Comparison of ENCODE assay signal across 10 cellular contexts in the genomic region with DNA sequence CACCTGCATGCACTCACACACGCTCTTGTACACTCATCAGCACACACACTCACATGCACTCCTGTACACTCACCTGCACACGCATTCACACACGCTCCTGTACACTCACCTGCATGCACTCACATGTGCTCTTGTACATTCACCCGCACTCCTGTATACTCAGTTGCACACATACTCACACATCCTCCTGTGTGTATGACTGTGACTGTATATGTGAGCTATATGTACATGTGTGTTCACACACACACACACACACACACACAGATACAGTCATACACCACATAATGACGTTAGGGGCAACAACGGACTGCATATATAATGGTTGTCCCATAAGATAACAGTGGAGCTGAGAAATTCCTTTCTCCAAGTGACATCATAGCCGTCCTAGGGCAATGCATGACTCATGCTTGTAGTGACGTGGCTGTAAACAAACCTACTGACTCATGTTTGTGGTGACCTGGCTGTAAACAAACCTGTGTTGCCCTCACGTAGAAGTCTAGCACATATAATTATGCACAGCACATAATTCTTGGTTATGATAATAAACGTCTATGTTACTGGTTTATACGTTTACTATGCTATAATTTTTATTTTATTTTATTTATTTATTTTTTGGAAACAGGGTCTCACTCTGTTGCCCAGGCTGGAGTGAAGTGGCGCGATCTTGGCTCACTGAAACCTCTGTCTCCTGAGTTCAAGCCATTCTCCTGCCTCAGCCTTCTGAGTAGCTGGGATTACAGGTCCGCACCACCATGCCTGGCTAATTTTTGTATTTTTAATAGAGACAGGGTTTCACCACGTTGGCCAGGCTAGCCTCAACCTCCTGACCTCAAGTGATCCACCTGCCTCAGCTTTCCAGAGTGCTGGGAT. TPM values are rescaled to one million over a fixed set of nuclear protein-coding genes. Genes with fewer than 3 reads are reported as not detected.
A peak's percentile ranks its signal among the peaks of the same experiment; 100 is the strongest.
DNase-seq lines count a peak whose midpoint lies in the region; ATAC-seq, FAIRE-seq and TF ChIP-seq lines count a peak whose summit lies in the region.
"Had no signal": no experiment of that assay in that cellular context is flagged by ENCODE, and none has a peak within 500 bp of the region (broad histone marks: within the 10 kb centered on the region; RNA-seq: fewer than 3 reads in every experiment).

No MANE protein-coding gene starts in this region.

- peak; percentile 82 for ATAC-seq in K562
- ATAC-seq in HepG2: peak; percentile 40
- ATAC-seq in GM19463 (IDR thresholded peaks at IDR 0.05; ENCODE audit: unreplicated experiment): no peak
- ATAC-seq in HG02623 (IDR thresholded peaks at IDR 0.05; ENCODE audit: unreplicated experiment): no peak

- TF ChIP-seq EP300 in K562 (IDR thresholded peaks at IDR 0.05; ENCODE audit: low read length) (no peak; the same call in 1 of the 2 replicates), HepG2 (IDR thresholded peaks at IDR 0.05; ENCODE audit: low read depth in 2 of 2, low read length in 2 of 2) (peak in 1 of 2 experiments; percentile 56; a peak in 1 of 4 replicates), HepG2 (CRISPR knock-in tag; IDR thresholded peaks at IDR 0.05; ENCODE audit: borderline replicate concordance) (no peak)

- CTCF ChIA-PET in K562 (lab: Yijun Ruan, JAX; ENCODE audit: low intra/inter-chr PET ratio) (no interaction called here), HepG2 (lab: Yijun Ruan, JAX; ENCODE audit: low intra/inter-chr PET ratio, low total read pairs) (no interaction called here)

- H3K27me3 ChIP-seq in K562 (ENCODE audit: control insufficient read depth in 2 of 2, insufficient read depth in 2 of 2, low read length in 2 of 2): peaks cover 37 to 65% of the 10 kb centered on the region in 2 experiments
- peaks cover 13 to 46% of the 10 kb centered on the region in 2 experiments; a peak in 4 of 5 replicates for H3K27me3 ChIP-seq in HepG2 (ENCODE audit: control insufficient read depth in 1 of 2, insufficient read depth in 2 of 2, low read length in 2 of 2)

- H3K36me3 ChIP-seq in K562 (ENCODE audit: control insufficient read depth, insufficient read depth, low read length): no peaks in the 10 kb centered on the region
- H3K36me3 ChIP-seq in HepG2 (replicated peaks in 1 of 2; ENCODE audit: control insufficient read depth in 1 of 2, insufficient read depth in 2 of 2, low read length in 2 of 2): no peaks in the 10 kb centered on the region
- H3K36me3 ChIP-seq: stomach had no signal

- TF ChIP-seq POLR2A in K562 (conservative IDR thresholded peaks at IDR 0.05) (no peak), HepG2 (IDR thresholded peaks at IDR 0.05; ENCODE audit: insufficient read depth in 1 of 2, low read depth in 2 of 2, low read length in 2 of 2) (no peak)

- H3K9me3 ChIP-seq in K562 (replicated peaks; ENCODE audit: control insufficient read depth, insufficient read depth, low read depth, low read length) (no peaks in the 10 kb centered on the region), HepG2 (ENCODE audit: low read length) (no peaks in the 10 kb centered on the region)
- H3K9me3 ChIP-seq: stomach had no signal

- WGBS in K562 (ENCODE audit: insufficient coverage, low coverage, missing lambda C conversion rate): 10% methylated on average over 15 of the region's 15 CpGs
- WGBS in HepG2 (ENCODE audit: low lambda C conversion rate): 37% methylated on average over 15 of the region's 15 CpGs

- intact Hi-C loops in K562 (cut with micrococcal nuclease) (no loop called here), HepG2 (cut with micrococcal nuclease; ENCODE audit: unreplicated experiment) (no loop called here)

- H2AFZ ChIP-seq in K562 (ENCODE audit: low read depth, low read length): no peak overlapping the region
- no peak overlapping the region for H2AFZ ChIP-seq in HepG2 (ENCODE audit: low read length)

- H3K4me1 ChIP-seq in K562 (replicated peaks in 1 of 2; ENCODE audit: control insufficient read depth in 2 of 2, insufficient read depth in 2 of 2, low read length in 2 of 2): peaks cover 3 to 7% of the 10 kb centered on the region in 2 experiments; a peak in 4 of 5 replicates
- H3K4me1 ChIP-seq in HepG2 (ENCODE audit: insufficient read depth, low read length): peaks cover 10% of the 10 kb centered on the region
- H3K4me1 ChIP-seq: stomach had no signal

- TF ChIP-seq RAD21 in K562 (CRISPR knock-in tag; conservative IDR thresholded peaks at IDR 0.05 in 1 of 2, IDR thresholded peaks at IDR 0.05 in 1 of 2) (no peak), HepG2 (CRISPR knock-in tag; IDR thresholded peaks at IDR 0.05) (no peak)

- H3K4me3 ChIP-seq in LNCaP clone FGC (ENCODE audit: low read depth, low read length) (no peak overlapping the region), K562 (no peak overlapping the region), HepG2 (replicated peaks in 1 of 3; ENCODE audit: insufficient read depth in 1 of 3, low read depth in 2 of 3, low read length in 3 of 3) (no peak overlapping the region)
- H3K4me3 ChIP-seq: stomach had no signal

- POLR2A ChIA-PET in K562 (lab: Yijun Ruan, JAX) (interaction anchor here (1.2 to 2.8 kb wide), 2 partner anchors 22 to 53 kb away, joined by 3 to 14 read pairs; partner anchors contain the start of gene TAF4), HepG2 (lab: Yijun Ruan, JAX) (interaction anchor here (0.6 to 3.9 kb wide), 4 partner anchors 21 to 36 kb away, joined by 4 to 36 read pairs (median 6); partner anchors contain the start of gene TAF4)

- no peaks in the 10 kb centered on the region for H3K79me2 ChIP-seq in K562 (ENCODE audit: control insufficient read depth, insufficient read depth, low read length)
- H3K79me2 ChIP-seq in HepG2 (ENCODE audit: insufficient read depth, low read length): no peaks in the 10 kb centered on the region

- FAIRE-seq in K562 (lab: Jason Lieb, UNC): peak; percentile 91
- FAIRE-seq in HepG2 (lab: Jason Lieb, UNC): peak; percentile 43
- no peak for FAIRE-seq in frontal cortex (lab: Jason Lieb, UNC)

- H4K20me1 ChIP-seq in K562 (replicated peaks; ENCODE audit: control insufficient read depth, insufficient read depth, low read length) (no peaks in the 10 kb centered on the region), HepG2 (ENCODE audit: insufficient read depth, low read length) (no peaks in the 10 kb centered on the region)

- in situ Hi-C loops in Caki2 (cut with HindIII; ENCODE audit: low pct_unique_long_range_greater_than_20kb, low sequenced_read_pairs) (no loop called here), K562 (cut with MboI) (no loop called here), HepG2 (cut with HindIII; ENCODE audit: extremely low pct_ligation_motif_present, low pct_unique_long_range_greater_than_20kb) (no loop called here)

- peak; percentile 68 for DNase-seq in Caki2 (ENCODE audit: low read depth)
- peak; percentile 76 for DNase-seq in LNCaP clone FGC (ENCODE audit: low read depth)
- DNase-seq in K562 (ENCODE audit: extremely low read depth in 1 of 4, low spot score in 3 of 4): peak; percentile 61 to 73 (median 70)
- DNase-seq in HepG2 (ENCODE audit: low spot score): peak; percentile 80
- no peak for DNase-seq in frontal cortex (ENCODE audit: low spot score in 2 of 2)
- no peak for DNase-seq in hippocampal formation (lab: John Stamatoyannopoulos, UW)
- DNase-seq: NCI-H510A, stomach had no signal

- H3K9me1 ChIP-seq in K562 (ENCODE audit: control insufficient read depth, insufficient read depth, low read length): no peaks in the 10 kb centered on the region

- H3K27ac ChIP-seq in K562 (ENCODE audit: extremely low read depth, low read depth, low read length) (no peak overlapping the region; the same call in 2 of the 3 replicates), HepG2 (ENCODE audit: extremely low read length, insufficient read depth, low read length) (no peak overlapping the region)
- H3K27ac ChIP-seq: stomach had no signal

- H3K4me2 ChIP-seq in K562 (ENCODE audit: insufficient read depth, low read length) (peak overlapping the region; percentile 71), HepG2 (ENCODE audit: low read depth, low read length) (no peak overlapping the region)

- H3K9ac ChIP-seq in K562 (ENCODE audit: insufficient read depth in 1 of 2, low read depth in 2 of 2, low read length in 2 of 2): no peak overlapping the region
- no peak overlapping the region for H3K9ac ChIP-seq in HepG2 (ENCODE audit: insufficient read depth, low read depth, low read length)

- BruUV-seq in K562 (replicated peaks; lab: Mats Ljungman, UMichigan) (no TSS peak), HepG2 (replicated peaks; lab: Mats Ljungman, UMichigan) (no TSS peak)

- TF ChIP-seq CTCF in LNCaP clone FGC (IDR thresholded peaks at IDR 0.05; ENCODE audit: control insufficient read depth, extremely low read depth, insufficient read depth) (no peak), K562 (IDR thresholded peaks at IDR 0.05 in 2 of 3, conservative IDR thresholded peaks at IDR 0.05 in 1 of 3; ENCODE audit: insufficient read depth in 2 of 3, low read depth in 1 of 3, low read length in 3 of 3) (no peak), HepG2 (CRISPR knock-in tag; IDR thresholded peaks at IDR 0.05) (no peak)

RNA-seq across cellular contexts. Expression of gene TAF4, which starts 22.8 kb away (rescaled TPM):
- 3.7 and 6.0 TPM in 2 replicates for total RNA-seq in Caki2 (2014; rRNA removed; shearing (Covaris generic); ENCODE audit: low replicate concordance)
- 55.2 and 60.4 TPM in 2 replicates for total RNA-seq in K562 (2011; cell fraction: chromatin; rRNA removed; ENCODE audit: low replicate concordance)
- total RNA-seq in K562 (2011; cell fraction: nucleolus; rRNA removed): 24.2 and 29.5 TPM in 2 replicates
- 37.6 and 39.3 TPM in 2 replicates for total RNA-seq in K562 (2011; cell fraction: nucleoplasm; rRNA removed)
- total RNA-seq in K562 (2014; rRNA removed): 5.3 and 6.7 TPM in 2 replicates
- total RNA-seq in K562 (2014; rRNA removed; fragmentation: Illumina TruSeq; extraction: Trizol): 5.7 and 7.1 TPM in 2 replicates
- total RNA-seq in K562 (2015; rRNA removed; fragmentation: Illumina TruSeq; extraction: Trizol): 5.6 and 7.8 TPM in 2 replicates
- 20.4 and 28.3 TPM in 2 replicates for total RNA-seq in K562 (2021)
- polyA plus RNA-seq in K562 (2011; rRNA removed): 3.6 and 3.9 TPM in 2 replicates
- 3.1 and 9.7 TPM in 2 replicates for polyA plus RNA-seq in K562 (2011; cell fraction: cytosol; rRNA removed)
- polyA plus RNA-seq in K562 (2011; cell fraction: nucleus; rRNA removed): 7.7 and 13.2 TPM in 2 replicates
- polyA plus RNA-seq in K562 (2012): 10.2 and 14.4 TPM in 2 replicates
- 12.4 and 14.6 TPM in 2 replicates for polyA plus RNA-seq in K562 (2014; fragmentation: Illumina TruSeq; extraction: Trizol)
- under 1 TPM; 0.44 to 0.48 TPM for polyA plus RNA-seq in K562 (2014; fragmentation: Nextera tagmentation; extraction: Ambion mirVana)
- 11.5 and 11.6 TPM in 2 replicates for polyA plus RNA-seq in K562 (2014; rRNA removed)
- 5.4 and 5.6 TPM in 2 replicates for polyA minus RNA-seq in K562 (2011; rRNA and poly(A)+ RNA removed)
- polyA minus RNA-seq in K562 (2011; cell fraction: cytosol; rRNA and poly(A)+ RNA removed): 16.1 and 22.1 TPM in 2 replicates
- polyA minus RNA-seq in K562 (2011; cell fraction: nucleus; rRNA and poly(A)+ RNA removed): 6.1 and 8.2 TPM in 2 replicates
- total RNA-seq in HepG2 (2016; rRNA removed; fragmentation: Illumina TruSeq; extraction: Trizol): 12.0 and 12.2 TPM in 2 replicates
- total RNA-seq in HepG2 (2016; cell fraction: cytosol; rRNA removed; fragmentation: Illumina TruSeq; extraction: Trizol; ENCODE audit: low read depth): 13.2 and 13.9 TPM in 2 replicates
- total RNA-seq in HepG2 (2016; cell fraction: insoluble cytoplasmic fraction; rRNA removed; fragmentation: Illumina TruSeq; extraction: Trizol): 10.5 and 10.7 TPM in 2 replicates
- total RNA-seq in HepG2 (2016; cell fraction: membrane; rRNA removed; fragmentation: Illumina TruSeq; extraction: Trizol): 14.0 and 18.0 TPM in 2 replicates
- 14.1 and 16.1 TPM in 2 replicates for total RNA-seq in HepG2 (2016; cell fraction: nucleus; rRNA removed; fragmentation: Illumina TruSeq; extraction: Trizol)
- polyA plus RNA-seq in HepG2 (2011; rRNA removed): 5.9 and 6.6 TPM in 2 replicates
- 5.5 and 6.6 TPM in 2 replicates for polyA plus RNA-seq in HepG2 (2011; cell fraction: cytosol; rRNA removed)
- polyA plus RNA-seq in HepG2 (2011; cell fraction: nucleus; rRNA removed): 27.0 and 32.1 TPM in 2 replicates
- polyA plus RNA-seq in HepG2 (2012): 18.4 and 21.6 TPM in 2 replicates
- polyA plus RNA-seq in HepG2 (2016; cell fraction: cytosol; fragmentation: Illumina TruSeq; extraction: Trizol; ENCODE audit: low read depth): 2.0 and 2.2 TPM in 2 replicates
- polyA plus RNA-seq in HepG2 (2016; cell fraction: insoluble cytoplasmic fraction; fragmentation: Illumina TruSeq; extraction: Trizol; ENCODE audit: low read depth): 19.2 and 31.8 TPM in 2 replicates
- 8.0 and 10.2 TPM in 2 replicates for polyA plus RNA-seq in HepG2 (2016; cell fraction: membrane; fragmentation: Illumina TruSeq; extraction: Trizol; ENCODE audit: low read depth)
- 44.2 and 48.9 TPM in 2 replicates for polyA plus RNA-seq in HepG2 (2016; cell fraction: nucleus; fragmentation: Illumina TruSeq; extraction: Trizol; ENCODE audit: insufficient read depth, low read depth)
- 9.9 and 36.8 TPM in 2 replicates for polyA minus RNA-seq in HepG2 (2011; rRNA and poly(A)+ RNA removed; ENCODE audit: low replicate concordance)
- 21.1 and 21.8 TPM in 2 replicates for polyA minus RNA-seq in HepG2 (2011; cell fraction: cytosol; rRNA and poly(A)+ RNA removed)
- 21.1 and 25.4 TPM in 2 replicates for polyA minus RNA-seq in HepG2 (2011; cell fraction: nucleus; rRNA and poly(A)+ RNA removed)
- total RNA-seq in frontal cortex: 6.5 TPM

RNA-seq across cellular contexts. Expression of gene LSM14B, which starts 33.8 kb away (rescaled TPM):
- 57.4 and 65.1 TPM in 2 replicates for total RNA-seq in Caki2 (2014; rRNA removed; shearing (Covaris generic); ENCODE audit: low replicate concordance)
- total RNA-seq in K562 (2011; cell fraction: chromatin; rRNA removed; ENCODE audit: low replicate concordance): 47.0 and 71.4 TPM in 2 replicates
- total RNA-seq in K562 (2011; cell fraction: nucleolus; rRNA removed): 35.4 and 42.2 TPM in 2 replicates
- 57.3 and 73.7 TPM in 2 replicates for total RNA-seq in K562 (2011; cell fraction: nucleoplasm; rRNA removed)
- total RNA-seq in K562 (2014; rRNA removed): 20.2 and 24.8 TPM in 2 replicates
- total RNA-seq in K562 (2014; rRNA removed; fragmentation: Illumina TruSeq; extraction: Trizol): 12.8 and 13.1 TPM in 2 replicates
- total RNA-seq in K562 (2015; rRNA removed; fragmentation: Illumina TruSeq; extraction: Trizol): 21.2 and 21.8 TPM in 2 replicates
- 32.7 and 36.0 TPM in 2 replicates for total RNA-seq in K562 (2021)
- polyA plus RNA-seq in K562 (2011; rRNA removed): 22.6 and 25.8 TPM in 2 replicates
- polyA plus RNA-seq in K562 (2011; cell fraction: cytosol; rRNA removed): 19.5 and 43.4 TPM in 2 replicates
- polyA plus RNA-seq in K562 (2011; cell fraction: nucleus; rRNA removed): 40.4 and 59.2 TPM in 2 replicates
- polyA plus RNA-seq in K562 (2012): 25.9 and 36.4 TPM in 2 replicates
- polyA plus RNA-seq in K562 (2014; fragmentation: Illumina TruSeq; extraction: Trizol): 19.5 and 25.0 TPM in 2 replicates
- under 1 TPM; 0.66 to 0.83 TPM for polyA plus RNA-seq in K562 (2014; fragmentation: Nextera tagmentation; extraction: Ambion mirVana)
- polyA plus RNA-seq in K562 (2014; rRNA removed): 26.5 and 27.8 TPM in 2 replicates
- 16.3 and 20.9 TPM in 2 replicates for polyA minus RNA-seq in K562 (2011; rRNA and poly(A)+ RNA removed)
- 13.7 and 20.2 TPM in 2 replicates for polyA minus RNA-seq in K562 (2011; cell fraction: cytosol; rRNA and poly(A)+ RNA removed)
- 14.7 and 21.3 TPM in 2 replicates for polyA minus RNA-seq in K562 (2011; cell fraction: nucleus; rRNA and poly(A)+ RNA removed)
- 77.7 and 79.2 TPM in 2 replicates for total RNA-seq in HepG2 (2016; rRNA removed; fragmentation: Illumina TruSeq; extraction: Trizol)
- total RNA-seq in HepG2 (2016; cell fraction: cytosol; rRNA removed; fragmentation: Illumina TruSeq; extraction: Trizol; ENCODE audit: low read depth): 24.5 and 25.5 TPM in 2 replicates
- 67.6 and 79.5 TPM in 2 replicates for total RNA-seq in HepG2 (2016; cell fraction: insoluble cytoplasmic fraction; rRNA removed; fragmentation: Illumina TruSeq; extraction: Trizol)
- 64.7 and 64.9 TPM in 2 replicates for total RNA-seq in HepG2 (2016; cell fraction: membrane; rRNA removed; fragmentation: Illumina TruSeq; extraction: Trizol)
- total RNA-seq in HepG2 (2016; cell fraction: nucleus; rRNA removed; fragmentation: Illumina TruSeq; extraction: Trizol): 45.7 and 51.1 TPM in 2 replicates
- 43.3 and 50.4 TPM in 2 replicates for polyA plus RNA-seq in HepG2 (2011; rRNA removed)
- 24.6 and 38.4 TPM in 2 replicates for polyA plus RNA-seq in HepG2 (2011; cell fraction: cytosol; rRNA removed)
- 68.1 and 80.1 TPM in 2 replicates for polyA plus RNA-seq in HepG2 (2011; cell fraction: nucleus; rRNA removed)
- 35.5 and 43.9 TPM in 2 replicates for polyA plus RNA-seq in HepG2 (2012)
- polyA plus RNA-seq in HepG2 (2016; cell fraction: cytosol; fragmentation: Illumina TruSeq; extraction: Trizol; ENCODE audit: low read depth): 15.6 and 19.3 TPM in 2 replicates
- polyA plus RNA-seq in HepG2 (2016; cell fraction: insoluble cytoplasmic fraction; fragmentation: Illumina TruSeq; extraction: Trizol; ENCODE audit: low read depth): 70.8 and 83.3 TPM in 2 replicates
- polyA plus RNA-seq in HepG2 (2016; cell fraction: membrane; fragmentation: Illumina TruSeq; extraction: Trizol; ENCODE audit: low read depth): 38.0 and 40.1 TPM in 2 replicates
- polyA plus RNA-seq in HepG2 (2016; cell fraction: nucleus; fragmentation: Illumina TruSeq; extraction: Trizol; ENCODE audit: insufficient read depth, low read depth): 84.6 and 88.2 TPM in 2 replicates
- polyA minus RNA-seq in HepG2 (2011; rRNA and poly(A)+ RNA removed; ENCODE audit: low replicate concordance): 41.0 and 77.9 TPM in 2 replicates
- 22.8 and 27.3 TPM in 2 replicates for polyA minus RNA-seq in HepG2 (2011; cell fraction: cytosol; rRNA and poly(A)+ RNA removed)
- 35.0 and 37.7 TPM in 2 replicates for polyA minus RNA-seq in HepG2 (2011; cell fraction: nucleus; rRNA and poly(A)+ RNA removed)
- 97.8 TPM for total RNA-seq in frontal cortex

RNA-seq across cellular contexts. Expression of gene PSMA7, which starts 54.7 kb away (rescaled TPM):
- 687 and 810 TPM in 2 replicates for total RNA-seq in Caki2 (2014; rRNA removed; shearing (Covaris generic); ENCODE audit: low replicate concordance)
- 103 and 137 TPM in 2 replicates for total RNA-seq in K562 (2011; cell fraction: chromatin; rRNA removed; ENCODE audit: low replicate concordance)
- 121 and 134 TPM in 2 replicates for total RNA-seq in K562 (2011; cell fraction: nucleolus; rRNA removed)
- total RNA-seq in K562 (2011; cell fraction: nucleoplasm; rRNA removed): 107 and 114 TPM in 2 replicates
- total RNA-seq in K562 (2014; rRNA removed): 490 and 510 TPM in 2 replicates
- total RNA-seq in K562 (2014; rRNA removed; fragmentation: Illumina TruSeq; extraction: Trizol): 263 and 283 TPM in 2 replicates
- total RNA-seq in K562 (2015; rRNA removed; fragmentation: Illumina TruSeq; extraction: Trizol): 289 and 308 TPM in 2 replicates
- total RNA-seq in K562 (2021): 413 and 431 TPM in 2 replicates
- 404 and 422 TPM in 2 replicates for polyA plus RNA-seq in K562 (2011; rRNA removed)
- 449 and 653 TPM in 2 replicates for polyA plus RNA-seq in K562 (2011; cell fraction: cytosol; rRNA removed)
- 316 and 321 TPM in 2 replicates for polyA plus RNA-seq in K562 (2011; cell fraction: nucleus; rRNA removed)
- 293 and 411 TPM in 2 replicates for polyA plus RNA-seq in K562 (2012)
- 257 and 356 TPM in 2 replicates for polyA plus RNA-seq in K562 (2014; fragmentation: Illumina TruSeq; extraction: Trizol)
- polyA plus RNA-seq in K562 (2014; fragmentation: Nextera tagmentation; extraction: Ambion mirVana): 100 to 1,000 TPM; 303 to 393 TPM
- polyA plus RNA-seq in K562 (2014; rRNA removed): 472 and 507 TPM in 2 replicates
- 166 and 211 TPM in 2 replicates for polyA minus RNA-seq in K562 (2011; rRNA and poly(A)+ RNA removed)
- 85.6 and 105 TPM in 2 replicates for polyA minus RNA-seq in K562 (2011; cell fraction: cytosol; rRNA and poly(A)+ RNA removed)
- 46.9 and 66.2 TPM in 2 replicates for polyA minus RNA-seq in K562 (2011; cell fraction: nucleus; rRNA and poly(A)+ RNA removed)
- total RNA-seq in HepG2 (2016; rRNA removed; fragmentation: Illumina TruSeq; extraction: Trizol): 531 and 639 TPM in 2 replicates
- 280 and 300 TPM in 2 replicates for total RNA-seq in HepG2 (2016; cell fraction: cytosol; rRNA removed; fragmentation: Illumina TruSeq; extraction: Trizol; ENCODE audit: low read depth)
- 555 and 661 TPM in 2 replicates for total RNA-seq in HepG2 (2016; cell fraction: insoluble cytoplasmic fraction; rRNA removed; fragmentation: Illumina TruSeq; extraction: Trizol)
- total RNA-seq in HepG2 (2016; cell fraction: membrane; rRNA removed; fragmentation: Illumina TruSeq; extraction: Trizol): 259 and 300 TPM in 2 replicates
- total RNA-seq in HepG2 (2016; cell fraction: nucleus; rRNA removed; fragmentation: Illumina TruSeq; extraction: Trizol): 259 and 270 TPM in 2 replicates
- 571 and 631 TPM in 2 replicates for polyA plus RNA-seq in HepG2 (2011; rRNA removed)
- 539 and 602 TPM in 2 replicates for polyA plus RNA-seq in HepG2 (2011; cell fraction: cytosol; rRNA removed)
- 375 and 401 TPM in 2 replicates for polyA plus RNA-seq in HepG2 (2011; cell fraction: nucleus; rRNA removed)
- 283 and 330 TPM in 2 replicates for polyA plus RNA-seq in HepG2 (2012)
- 290 and 328 TPM in 2 replicates for polyA plus RNA-seq in HepG2 (2016; cell fraction: cytosol; fragmentation: Illumina TruSeq; extraction: Trizol; ENCODE audit: low read depth)
- polyA plus RNA-seq in HepG2 (2016; cell fraction: insoluble cytoplasmic fraction; fragmentation: Illumina TruSeq; extraction: Trizol; ENCODE audit: low read depth): 656 and 720 TPM in 2 replicates
- 233 and 270 TPM in 2 replicates for polyA plus RNA-seq in HepG2 (2016; cell fraction: membrane; fragmentation: Illumina TruSeq; extraction: Trizol; ENCODE audit: low read depth)
- 418 and 431 TPM in 2 replicates for polyA plus RNA-seq in HepG2 (2016; cell fraction: nucleus; fragmentation: Illumina TruSeq; extraction: Trizol; ENCODE audit: insufficient read depth, low read depth)
- polyA minus RNA-seq in HepG2 (2011; rRNA and poly(A)+ RNA removed; ENCODE audit: low replicate concordance): 380 and 541 TPM in 2 replicates
- polyA minus RNA-seq in HepG2 (2011; cell fraction: cytosol; rRNA and poly(A)+ RNA removed): 93.0 and 111 TPM in 2 replicates
- polyA minus RNA-seq in HepG2 (2011; cell fraction: nucleus; rRNA and poly(A)+ RNA removed): 111 and 120 TPM in 2 replicates
- 124 TPM for total RNA-seq in frontal cortex

RNA-seq across cellular contexts. Expression of gene SS18L1, which starts 55.1 kb away (rescaled TPM):
- 7.1 and 8.2 TPM in 2 replicates for total RNA-seq in Caki2 (2014; rRNA removed; shearing (Covaris generic); ENCODE audit: low replicate concordance)
- 73.1 and 90.7 TPM in 2 replicates for total RNA-seq in K562 (2011; cell fraction: chromatin; rRNA removed; ENCODE audit: low replicate concordance)
- total RNA-seq in K562 (2011; cell fraction: nucleolus; rRNA removed): 42.7 and 52.5 TPM in 2 replicates
- total RNA-seq in K562 (2011; cell fraction: nucleoplasm; rRNA removed): 50.7 and 61.9 TPM in 2 replicates
- total RNA-seq in K562 (2014; rRNA removed): 17.5 and 22.4 TPM in 2 replicates
- total RNA-seq in K562 (2014; rRNA removed; fragmentation: Illumina TruSeq; extraction: Trizol): 10.8 and 12.8 TPM in 2 replicates
- total RNA-seq in K562 (2015; rRNA removed; fragmentation: Illumina TruSeq; extraction: Trizol): 15.1 and 15.2 TPM in 2 replicates
- total RNA-seq in K562 (2021): 21.1 and 21.3 TPM in 2 replicates
- polyA plus RNA-seq in K562 (2011; rRNA removed): 19.6 and 22.3 TPM in 2 replicates
- polyA plus RNA-seq in K562 (2011; cell fraction: cytosol; rRNA removed): 20.5 and 44.1 TPM in 2 replicates
- 37.1 and 62.5 TPM in 2 replicates for polyA plus RNA-seq in K562 (2011; cell fraction: nucleus; rRNA removed)
- polyA plus RNA-seq in K562 (2012): 15.5 and 18.1 TPM in 2 replicates
- 14.9 and 15.3 TPM in 2 replicates for polyA plus RNA-seq in K562 (2014; fragmentation: Illumina TruSeq; extraction: Trizol)
- polyA plus RNA-seq in K562 (2014; fragmentation: Nextera tagmentation; extraction: Ambion mirVana): 1 to 10 TPM; 2.7 to 3.0 TPM
- 28.3 and 32.6 TPM in 2 replicates for polyA plus RNA-seq in K562 (2014; rRNA removed)
- 7.9 and 11.9 TPM in 2 replicates for polyA minus RNA-seq in K562 (2011; rRNA and poly(A)+ RNA removed)
- 13.6 and 15.9 TPM in 2 replicates for polyA minus RNA-seq in K562 (2011; cell fraction: cytosol; rRNA and poly(A)+ RNA removed)
- polyA minus RNA-seq in K562 (2011; cell fraction: nucleus; rRNA and poly(A)+ RNA removed): 21.1 and 22.5 TPM in 2 replicates
- total RNA-seq in HepG2 (2016; rRNA removed; fragmentation: Illumina TruSeq; extraction: Trizol): 15.3 and 17.8 TPM in 2 replicates
- 8.6 and 10.0 TPM in 2 replicates for total RNA-seq in HepG2 (2016; cell fraction: cytosol; rRNA removed; fragmentation: Illumina TruSeq; extraction: Trizol; ENCODE audit: low read depth)
- 14.3 and 17.3 TPM in 2 replicates for total RNA-seq in HepG2 (2016; cell fraction: insoluble cytoplasmic fraction; rRNA removed; fragmentation: Illumina TruSeq; extraction: Trizol)
- 13.2 and 13.6 TPM in 2 replicates for total RNA-seq in HepG2 (2016; cell fraction: membrane; rRNA removed; fragmentation: Illumina TruSeq; extraction: Trizol)
- 21.3 and 26.0 TPM in 2 replicates for total RNA-seq in HepG2 (2016; cell fraction: nucleus; rRNA removed; fragmentation: Illumina TruSeq; extraction: Trizol)
- 27.6 and 32.0 TPM in 2 replicates for polyA plus RNA-seq in HepG2 (2011; rRNA removed)
- polyA plus RNA-seq in HepG2 (2011; cell fraction: cytosol; rRNA removed): 13.9 and 24.3 TPM in 2 replicates
- polyA plus RNA-seq in HepG2 (2011; cell fraction: nucleus; rRNA removed): 94.6 and 141 TPM in 2 replicates
- 16.9 and 17.6 TPM in 2 replicates for polyA plus RNA-seq in HepG2 (2012)
- 2.6 and 2.8 TPM in 2 replicates for polyA plus RNA-seq in HepG2 (2016; cell fraction: cytosol; fragmentation: Illumina TruSeq; extraction: Trizol; ENCODE audit: low read depth)
- polyA plus RNA-seq in HepG2 (2016; cell fraction: insoluble cytoplasmic fraction; fragmentation: Illumina TruSeq; extraction: Trizol; ENCODE audit: low read depth): 12.8 and 13.4 TPM in 2 replicates
- polyA plus RNA-seq in HepG2 (2016; cell fraction: membrane; fragmentation: Illumina TruSeq; extraction: Trizol; ENCODE audit: low read depth): 5.4 and 6.3 TPM in 2 replicates
- 60.6 and 69.1 TPM in 2 replicates for polyA plus RNA-seq in HepG2 (2016; cell fraction: nucleus; fragmentation: Illumina TruSeq; extraction: Trizol; ENCODE audit: insufficient read depth, low read depth)
- 32.8 and 53.5 TPM in 2 replicates for polyA minus RNA-seq in HepG2 (2011; rRNA and poly(A)+ RNA removed; ENCODE audit: low replicate concordance)
- polyA minus RNA-seq in HepG2 (2011; cell fraction: cytosol; rRNA and poly(A)+ RNA removed): 14.5 and 16.4 TPM in 2 replicates
- polyA minus RNA-seq in HepG2 (2011; cell fraction: nucleus; rRNA and poly(A)+ RNA removed): 30.1 and 33.4 TPM in 2 replicates
- total RNA-seq in frontal cortex: 86.0 TPM

Comparison
In these comparisons a context has a peak if more than half of its experiments do, and no peak if none do; other contexts are left out.
1. DNase-seq: peak in Caki2 (single experiment), LNCaP clone FGC (single experiment), K562 (4 of 4) and HepG2 (single experiment); none in frontal cortex (0 of 2) and hippocampal formation (0 of 2).
2. ATAC-seq: peak in K562 (single experiment) and HepG2 (single experiment); none in GM19463 (single experiment) and HG02623 (single experiment).